15 cellular contexts compared by ENCODE assay signal in genomic region chr3:32821686-32822296, GRCh38. TPM values are rescaled to one million over a fixed set of nuclear protein-coding genes. Genes with fewer than 3 reads are reported as not detected.
DNase-seq lines count a peak whose midpoint lies in the region; TF ChIP-seq lines count a peak whose summit lies in the region.
"Had no signal": no experiment of that assay in that cellular context is flagged by ENCODE, and none has a peak within 500 bp of the region (broad histone marks: within the 10 kb centered on the region; RNA-seq: fewer than 3 reads in every experiment).

No MANE protein-coding gene starts in this region.

- peaks cover 9% of the 10 kb centered on the region for H3K4me1 ChIP-seq in adipocyte (ENCODE audit: control insufficient read depth, insufficient read depth, low read length)
- peaks cover 35% of the 10 kb centered on the region for H3K4me1 ChIP-seq in iPS-18a (ENCODE audit: control insufficient read depth, low read depth, low read length)

- H3F3A ChIP-seq in neural cell (ENCODE audit: insufficient read depth, low read length, poor library complexity, severe bottlenecking), result no peaks in the 10 kb centered on the region

- peaks cover 72% of the 10 kb centered on the region for H3K79me2 ChIP-seq in neural cell (replicated peaks; ENCODE audit: insufficient read depth, low read length)

- H3K9ac ChIP-seq in adipocyte (ENCODE audit: low read length) (no peak overlapping the region), iPS-18a (ENCODE audit: low read length) (peak overlapping the region; percentile 95), neural cell (ENCODE audit: low read length) (peak overlapping the region; percentile 9)

- H4K20me1 ChIP-seq in neural cell (ENCODE audit: insufficient read depth), result peaks cover 38% of the 10 kb centered on the region

- H3K9me3 ChIP-seq in adipocyte (ENCODE audit: control insufficient read depth, low read length), result peaks cover 18% of the 10 kb centered on the region
- no peaks in the 10 kb centered on the region for H3K9me3 ChIP-seq in iPS-18a (ENCODE audit: control insufficient read depth, low read depth, low read length)
- no peaks in the 10 kb centered on the region for H3K9me3 ChIP-seq in neural cell (ENCODE audit: low read length)
- H3K9me3 ChIP-seq: ascending aorta, thyroid gland had no signal

- no peak for TF ChIP-seq EP300 in neural cell (conservative IDR thresholded peaks at IDR 0.05; ENCODE audit: poor library complexity, severe bottlenecking)

- no peak overlapping the region for H2AFZ ChIP-seq in neural cell (ENCODE audit: low read depth, low read length)

- H3K4me3 ChIP-seq in adipocyte (ENCODE audit: low read length) (peak overlapping the region; percentile 32), iPS-18a (ENCODE audit: low read length) (peak overlapping the region; percentile 98), neural cell (ENCODE audit: low read length) (peak overlapping the region; percentile 97)
- H3K4me3 ChIP-seq: thyroid gland had no signal

- no peak for TF ChIP-seq RAD21 in neural cell (conservative IDR thresholded peaks at IDR 0.05)

- DNase-seq in 8988T, result peak; percentile 95
- DNase-seq in adipocyte (ENCODE audit: low read depth), result no peak
- no peak for DNase-seq in hepatic stellate cell (ENCODE audit: low spot score)
- no peak for DNase-seq in DMS114 treated with DMSO at 0.1 percent for 48 hours (lab: John Stamatoyannopoulos, UW; ENCODE audit: unreplicated experiment)
- no peak for DNase-seq in NCI-H526 treated with DMSO at 0.1 percent for 48 hours (lab: John Stamatoyannopoulos, UW)
- DNase-seq in SIG-M5 (lab: John Stamatoyannopoulos, UW), result no peak
- DNase-seq: effector CD4-positive, alpha-beta T cell; foreskin fibroblast; NCI-H446 treated with DMSO at 0.1 percent for 48 hours had no signal

- H3K36me3 ChIP-seq in adipocyte (ENCODE audit: control insufficient read depth, insufficient read depth, low read length, severe bottlenecking) (no peaks in the 10 kb centered on the region), iPS-18a (ENCODE audit: control insufficient read depth, low read depth, low read length) (peaks cover 49% of the 10 kb centered on the region), neural cell (ENCODE audit: insufficient read depth, low read length) (no peaks in the 10 kb centered on the region)
- H3K36me3 ChIP-seq: ascending aorta, thyroid gland had no signal

- peak overlapping the region; percentile 50 for H3K4me2 ChIP-seq in neural cell (ENCODE audit: low read length)

- no peaks in the 10 kb centered on the region for H3K9me2 ChIP-seq in neural cell (ENCODE audit: insufficient read depth, low read length)

- H3K27ac ChIP-seq in iPS-18a (ENCODE audit: low read length) (no peak overlapping the region), neural cell (ENCODE audit: low read length) (no peak overlapping the region)
- H3K27ac ChIP-seq: ascending aorta, thyroid gland had no signal

- peaks cover 44% of the 10 kb centered on the region for H3K27me3 ChIP-seq in adipocyte (replicated peaks; ENCODE audit: control insufficient read depth, insufficient read depth, low read length)
- no peaks in the 10 kb centered on the region for H3K27me3 ChIP-seq in iPS-18a (ENCODE audit: control insufficient read depth, insufficient read depth, low read length)
- peaks cover 50% of the 10 kb centered on the region for H3K27me3 ChIP-seq in neural cell (ENCODE audit: insufficient read depth, low read depth, low read length)

- no peak for TF ChIP-seq CTCF in neural cell (IDR thresholded peaks at IDR 0.05; ENCODE audit: poor library complexity, severe bottlenecking)

TF ChIP-seq in neural cell, 6 proteins besides CTCF, POLR2A, EP300 and RAD21:
- TF ChIP-seq REST (IDR thresholded peaks at IDR 0.05; ENCODE audit: borderline replicate concordance) (no peak), EZH2 (IDR thresholded peaks at IDR 0.05; ENCODE audit: borderline replicate concordance, insufficient read depth, low read length, poor library complexity, severe bottlenecking) (no peak), TAF1 (IDR thresholded peaks at IDR 0.05; ENCODE audit: low read depth) (no peak), MXI1 (conservative IDR thresholded peaks at IDR 0.05; ENCODE audit: poor library complexity, severe bottlenecking) (no peak), SMC3 (conservative IDR thresholded peaks at IDR 0.05; ENCODE audit: poor library complexity) (no peak), POLR2AphosphoS5 (IDR thresholded peaks at IDR 0.05) (no peak)

RNA-seq across cellular contexts. Expression of gene TRIM71, which starts 4.0 kb away (rescaled TPM):
- 3.7 and 4.0 TPM in 2 replicates for polyA plus RNA-seq in neural cell
- 10.0 and 13.0 TPM in 2 replicates for polyA minus RNA-seq in neural cell
- polyA plus RNA-seq: AG04450, IgD-negative memory B cell had no signal

Comparison
In these comparisons a context has a peak if more than half of its experiments do, and no peak if none do; other contexts are left out.
1. H3K4me3 ChIP-seq: peak in every context shown above with its lines; median percentile 98 in iPS-18a; 97 in neural cell; 32 in adipocyte.